8 cellular contexts compared by ENCODE assay signal in the genomic region with DNA sequence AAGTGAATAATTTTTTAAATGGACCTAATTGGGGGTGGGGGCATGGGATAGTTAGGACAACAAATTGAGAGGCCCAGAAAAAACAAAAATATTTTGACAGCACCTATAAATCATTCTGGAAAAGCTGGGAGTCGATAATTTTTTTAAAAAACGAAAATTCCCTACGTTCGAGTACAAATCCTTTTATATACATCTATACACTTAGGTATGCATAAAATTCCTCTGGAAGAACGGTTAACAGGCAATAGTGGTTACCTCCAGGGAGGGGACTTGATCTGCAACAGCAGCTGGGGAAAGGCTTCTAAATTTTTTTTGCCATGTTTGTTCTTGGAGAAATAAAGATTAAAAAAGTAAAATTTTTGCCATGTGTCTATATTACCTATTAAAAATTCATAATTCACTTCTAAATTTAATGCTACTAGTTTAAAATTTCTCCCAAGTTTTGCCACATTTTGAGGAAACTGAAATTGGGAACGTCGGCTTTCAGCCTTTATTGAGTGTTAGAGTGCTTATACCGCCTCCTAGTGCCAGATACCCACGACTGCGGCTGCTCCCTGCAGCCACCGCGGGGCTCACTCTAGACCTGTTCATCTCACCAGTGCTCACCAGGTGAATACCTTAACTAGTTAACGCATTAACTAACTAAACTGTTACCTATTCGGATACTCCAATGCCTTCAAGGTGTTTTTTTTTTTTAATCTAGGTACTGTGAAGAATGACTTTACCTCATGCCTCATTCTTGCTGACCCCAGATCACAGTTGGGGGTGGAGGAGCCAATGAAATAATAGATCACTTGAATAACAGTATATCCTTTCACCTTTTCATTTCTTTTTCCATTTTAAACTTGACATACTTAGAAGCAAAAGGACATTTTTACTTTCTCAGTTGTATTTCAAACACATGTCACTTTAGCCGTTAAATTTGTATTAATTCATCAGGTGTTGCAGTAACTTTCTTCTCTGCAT. TPM values are rescaled to one million over a fixed set of nuclear protein-coding genes. Genes with fewer than 3 reads are reported as not detected.
DNase-seq lines count a peak whose midpoint lies in the region; ATAC-seq, FAIRE-seq and TF ChIP-seq lines count a peak whose summit lies in the region.

No MANE protein-coding gene starts in this region.

- no peak overlapping the region for H3K27ac Mint-ChIP-seq in astrocyte (ENCODE audit: unreplicated experiment)

- FAIRE-seq in astrocyte (lab: Jason Lieb, UNC) = no peak

- ATAC-seq in DND-41 (ENCODE audit: insufficient read depth, low read depth) = no peak
- ATAC-seq in HG03571 (IDR thresholded peaks at IDR 0.05; ENCODE audit: unreplicated experiment) = no peak

- no peaks in the 10 kb centered on the region for H3K9me3 Mint-ChIP-seq in astrocyte (ENCODE audit: unreplicated experiment)

- no peaks in the 10 kb centered on the region for H3K27me3 ChIP-seq in DND-41 (ENCODE audit: insufficient read depth, low read length, poor library complexity)
- H3K27me3 ChIP-seq in astrocyte (ENCODE audit: insufficient read depth, low read length) = peaks cover 38% of the 10 kb centered on the region
- H3K27me3 ChIP-seq in osteoblast (ENCODE audit: insufficient read depth, low read length) = peaks cover 38% of the 10 kb centered on the region

- no peak overlapping the region for H3K4me2 ChIP-seq in DND-41 (ENCODE audit: insufficient read depth, low read length)
- H3K4me2 ChIP-seq in astrocyte (ENCODE audit: low read length) = no peak overlapping the region
- no peak overlapping the region for H3K4me2 ChIP-seq in osteoblast (ENCODE audit: insufficient read depth, low read length)

- DNase-seq in DND-41 (no peak), NAMALWA (ENCODE audit: low spot score) (peak; percentile 18), astrocyte (ENCODE audit: low read depth) (no peak), osteoblast (ENCODE audit: insufficient read length, low spot score, missing footprints) (no peak), hypothalamus (lab: John Stamatoyannopoulos, UW) (no peak), DMS114 treated with DMSO at 0.1 percent for 48 hours (lab: John Stamatoyannopoulos, UW; ENCODE audit: unreplicated experiment) (no peak), GOT3 (lab: John Stamatoyannopoulos, UW) (no peak)

- H4K20me1 ChIP-seq in DND-41 (ENCODE audit: insufficient read depth, low read length) = no peaks in the 10 kb centered on the region
- no peaks in the 10 kb centered on the region for H4K20me1 ChIP-seq in astrocyte (ENCODE audit: insufficient read depth, low read length)
- H4K20me1 ChIP-seq in osteoblast (ENCODE audit: insufficient read depth, low read length) = no peaks in the 10 kb centered on the region

- no peaks in the 10 kb centered on the region for H3K36me3 Mint-ChIP-seq in astrocyte (ENCODE audit: low read depth, unreplicated experiment)

- H3K36me3 ChIP-seq in DND-41 (ENCODE audit: insufficient read depth, low read length) (no peaks in the 10 kb centered on the region), astrocyte (ENCODE audit: insufficient read depth, low read length) (no peaks in the 10 kb centered on the region), osteoblast (ENCODE audit: insufficient read depth, low read length) (no peaks in the 10 kb centered on the region)

- H2AFZ ChIP-seq in DND-41 (ENCODE audit: low read depth, low read length) (no peak overlapping the region), astrocyte (ENCODE audit: low read depth, low read length) (no peak overlapping the region), osteoblast (ENCODE audit: low read length) (no peak overlapping the region)

- H3K79me2 ChIP-seq in DND-41 (ENCODE audit: insufficient read depth, low read length) = no peaks in the 10 kb centered on the region
- H3K79me2 ChIP-seq in astrocyte (ENCODE audit: insufficient read depth, low read length) = no peaks in the 10 kb centered on the region
- H3K79me2 ChIP-seq in osteoblast (ENCODE audit: insufficient read depth, low read length) = no peaks in the 10 kb centered on the region

- H3K4me3 Mint-ChIP-seq in astrocyte (ENCODE audit: unreplicated experiment) = no peak overlapping the region

- H3K4me3 ChIP-seq in DND-41 (ENCODE audit: low read depth in 1 of 2, low read length in 2 of 2) (no peak overlapping the region), astrocyte (ENCODE audit: insufficient read depth, low read depth, low read length) (no peak overlapping the region), osteoblast (ENCODE audit: insufficient read depth, low read length) (no peak overlapping the region)

- H3K9me3 ChIP-seq in DND-41 (ENCODE audit: insufficient read depth, low read length, severe bottlenecking) = no peaks in the 10 kb centered on the region
- no peaks in the 10 kb centered on the region for H3K9me3 ChIP-seq in astrocyte (ENCODE audit: insufficient read depth, low read depth, low read length)
- no peaks in the 10 kb centered on the region for H3K9me3 ChIP-seq in osteoblast (ENCODE audit: low read depth, low read length)

- H3K27ac ChIP-seq in DND-41 (ENCODE audit: low read length) = no peak overlapping the region
- no peak overlapping the region for H3K27ac ChIP-seq in astrocyte (ENCODE audit: low read depth, low read length)
- no peak overlapping the region for H3K27ac ChIP-seq in osteoblast (ENCODE audit: low read depth, low read length)

- H3K4me1 Mint-ChIP-seq in astrocyte (ENCODE audit: low read depth, unreplicated experiment) = peaks cover 4% of the 10 kb centered on the region

- peaks cover 40% of the 10 kb centered on the region for H3K27me3 Mint-ChIP-seq in astrocyte (ENCODE audit: low read depth, unreplicated experiment)

- H3K9ac ChIP-seq in DND-41 (ENCODE audit: low read depth, low read length) = no peak overlapping the region
- H3K9ac ChIP-seq in astrocyte (ENCODE audit: low read length) = no peak overlapping the region

- TF ChIP-seq CTCF in DND-41 (IDR thresholded peaks at IDR 0.05; ENCODE audit: borderline replicate concordance, extremely low read depth, low read length, poor library complexity, severe bottlenecking) (peak; percentile 41), astrocyte (IDR thresholded peaks at IDR 0.05; ENCODE audit: insufficient read depth, low read depth, low read length) (peak; percentile 21), osteoblast (IDR thresholded peaks at IDR 0.05; ENCODE audit: extremely low read depth, low read depth, low read length) (peak; percentile 40)

- H3K4me1 ChIP-seq in DND-41 (ENCODE audit: insufficient read depth, low read length) = peaks cover 18% of the 10 kb centered on the region
- no peaks in the 10 kb centered on the region for H3K4me1 ChIP-seq in astrocyte (ENCODE audit: insufficient read depth, low read length)
- peaks cover 7% of the 10 kb centered on the region for H3K4me1 ChIP-seq in osteoblast (ENCODE audit: insufficient read depth, low read length)

RNA-seq across cellular contexts. Expression of a gene that starts 1.8 kb away (rescaled TPM):
- total RNA-seq in astrocyte = not detected in 2 replicates
- not detected in 2 replicates for total RNA-seq in osteoblast

RNA-seq across cellular contexts. Expression of a gene that starts 40.2 kb away (rescaled TPM):
- total RNA-seq in astrocyte (not detected in 2 replicates), osteoblast (8.3 and 12.1 TPM in 2 replicates)

RNA-seq across cellular contexts. Expression of a gene that starts 40.3 kb away (rescaled TPM):
- total RNA-seq in astrocyte = not detected in 2 replicates
- 7.2 and 9.7 TPM in 2 replicates for total RNA-seq in osteoblast
